13 cellular contexts compared by ENCODE assay signal in the genomic region with DNA sequence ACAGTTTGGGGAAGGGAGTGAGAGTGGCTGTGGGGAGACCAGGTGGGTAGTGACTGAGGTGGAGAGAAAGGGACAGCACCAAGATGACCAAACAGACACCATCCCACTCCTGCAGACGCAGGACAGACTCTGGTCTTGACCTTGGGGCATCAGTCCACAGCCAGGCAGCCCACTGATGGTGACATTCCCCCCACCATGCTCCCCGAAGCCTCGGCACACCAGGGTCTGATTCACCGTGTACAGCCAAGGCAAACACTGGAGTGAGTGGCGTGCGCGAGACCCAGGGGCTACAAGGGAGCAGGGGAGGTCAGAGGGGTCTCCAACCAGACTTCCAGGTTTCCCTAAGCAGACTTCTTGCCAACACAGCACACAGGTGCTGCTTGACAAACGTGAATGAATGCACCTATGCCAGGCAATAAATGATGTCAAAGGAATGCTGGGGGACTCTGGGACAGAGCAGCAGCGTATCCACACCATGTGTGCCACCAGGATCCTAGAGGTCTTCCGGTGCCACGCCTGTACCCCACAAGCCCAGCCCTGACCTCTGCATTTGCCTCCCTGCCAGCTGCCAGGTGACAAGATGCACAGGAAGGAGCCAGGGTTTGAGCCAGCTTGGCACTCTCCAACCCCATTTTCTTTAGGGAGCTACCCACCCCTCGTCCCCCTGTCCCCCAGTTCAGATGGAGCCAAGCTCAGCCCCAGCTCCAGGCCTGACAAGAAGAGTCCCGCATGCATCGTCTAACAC. TPM values are rescaled to one million over a fixed set of nuclear protein-coding genes. Genes with fewer than 3 reads are reported as not detected.
A peak's percentile ranks its signal among the peaks of the same experiment; 100 is the strongest.
DNase-seq lines count a peak whose midpoint lies in the region; ATAC-seq, FAIRE-seq and TF ChIP-seq lines count a peak whose summit lies in the region.
"Had no signal": no experiment of that assay in that cellular context is flagged by ENCODE, and none has a peak within 500 bp of the region (broad histone marks: within the 10 kb centered on the region; RNA-seq: fewer than 3 reads in every experiment).

No MANE protein-coding gene starts in this region.

- no peak overlapping the region for H3K4me3 ChIP-seq in suprapubic skin
- H3K4me3 ChIP-seq: GM12878 had no signal

- no peak for TF ChIP-seq EP300 in suprapubic skin (IDR thresholded peaks at IDR 0.05)

- FAIRE-seq in RCC 7860 (lab: Jason Lieb, UNC): no peak
- FAIRE-seq: astrocyte, GM12878 had no signal

- peaks cover 2% of the 10 kb centered on the region for H3K36me3 Mint-ChIP-seq in activated CD8-positive, alpha-beta memory T cell treated with anti-CD3 and anti-CD28 coated beads, Interleukin-2, amount 10 ng/mL, durations not matched to agents 7 days and 5 days
- H3K36me3 Mint-ChIP-seq in activated CD8-positive, alpha-beta T cell treated with anti-CD3 and anti-CD28 coated beads, Interleukin-2, amount 10 ng/mL, durations not matched to agents 7 days and 5 days (ENCODE audit: low read depth): peaks cover 16% of the 10 kb centered on the region
- peaks cover 0 to 4% (median 0%) of the 10 kb centered on the region in 3 donors for H3K36me3 Mint-ChIP-seq in immature natural killer cell

- TF ChIP-seq CTCF in suprapubic skin (IDR thresholded peaks at IDR 0.05): no peak

- H3K4me3 Mint-ChIP-seq in activated CD8-positive, alpha-beta memory T cell treated with anti-CD3 and anti-CD28 coated beads, Interleukin-2, amount 10 ng/mL, durations not matched to agents 7 days and 5 days: no peak overlapping the region
- H3K4me3 Mint-ChIP-seq in activated CD8-positive, alpha-beta T cell treated with anti-CD3 and anti-CD28 coated beads, Interleukin-2, amount 10 ng/mL, durations not matched to agents 7 days and 5 days: no peak overlapping the region
- H3K4me3 Mint-ChIP-seq in immature natural killer cell: no peak overlapping the region
- no peak overlapping the region for H3K4me3 Mint-ChIP-seq in stimulated activated naive CD8-positive, alpha-beta T cell treated with anti-CD3 and anti-CD28 coated beads, Interleukin-15, amount 100 ng/mL, for 72 hours

- no peaks in the 10 kb centered on the region for H3K27me3 Mint-ChIP-seq in activated CD8-positive, alpha-beta memory T cell treated with anti-CD3 and anti-CD28 coated beads, Interleukin-2, amount 10 ng/mL, durations not matched to agents 7 days and 5 days
- H3K27me3 Mint-ChIP-seq in activated CD8-positive, alpha-beta T cell treated with anti-CD3 and anti-CD28 coated beads, Interleukin-2, amount 10 ng/mL, durations not matched to agents 7 days and 5 days (ENCODE audit: low read depth): no peaks in the 10 kb centered on the region
- H3K27me3 Mint-ChIP-seq in immature natural killer cell (ENCODE audit: low read depth in 3 of 3): peaks cover 0 to 5% (median 0%) of the 10 kb centered on the region in 3 donors
- H3K27me3 Mint-ChIP-seq in stimulated activated naive CD8-positive, alpha-beta T cell treated with anti-CD3 and anti-CD28 coated beads, Interleukin-15, amount 100 ng/mL, for 72 hours: no peaks in the 10 kb centered on the region

- peaks cover 54% of the 10 kb centered on the region for H3K4me1 ChIP-seq in suprapubic skin

- no peaks in the 10 kb centered on the region for H3K9me3 Mint-ChIP-seq in activated CD8-positive, alpha-beta memory T cell treated with anti-CD3 and anti-CD28 coated beads, Interleukin-2, amount 10 ng/mL, durations not matched to agents 7 days and 5 days (ENCODE audit: low read depth)
- H3K9me3 Mint-ChIP-seq in activated CD8-positive, alpha-beta T cell treated with anti-CD3 and anti-CD28 coated beads, Interleukin-2, amount 10 ng/mL, durations not matched to agents 7 days and 5 days (ENCODE audit: insufficient read depth): no peaks in the 10 kb centered on the region
- no peaks in the 10 kb centered on the region for H3K9me3 Mint-ChIP-seq in immature natural killer cell
- no peaks in the 10 kb centered on the region for H3K9me3 Mint-ChIP-seq in stimulated activated naive CD8-positive, alpha-beta T cell treated with anti-CD3 and anti-CD28 coated beads, Interleukin-15, amount 100 ng/mL, for 72 hours

- peaks cover 11% of the 10 kb centered on the region for H3K36me3 ChIP-seq in suprapubic skin

- no peaks in the 10 kb centered on the region for H3K9me3 ChIP-seq in suprapubic skin

- no peak for ATAC-seq in activated CD8-positive, alpha-beta memory T cell treated with anti-CD3 and anti-CD28 coated beads, Interleukin-2, amount 10 ng/mL, durations not matched to agents 7 days and 5 days
- no peak for ATAC-seq in activated CD8-positive, alpha-beta T cell treated with anti-CD3 and anti-CD28 coated beads, Interleukin-2, amount 10 ng/mL, durations not matched to agents 7 days and 5 days
- ATAC-seq in stimulated activated naive CD8-positive, alpha-beta T cell treated with anti-CD3 and anti-CD28 coated beads, Interleukin-15, amount 100 ng/mL, for 72 hours: no peak
- ATAC-seq: GM12878, sciatic nerve had no signal

- no peak overlapping the region for H3K27ac ChIP-seq in suprapubic skin

- H3K27ac Mint-ChIP-seq in activated CD8-positive, alpha-beta memory T cell treated with anti-CD3 and anti-CD28 coated beads, Interleukin-2, amount 10 ng/mL, durations not matched to agents 7 days and 5 days: peak overlapping the region; percentile 51
- peak overlapping the region; percentile 96 for H3K27ac Mint-ChIP-seq in activated CD8-positive, alpha-beta T cell treated with anti-CD3 and anti-CD28 coated beads, Interleukin-2, amount 10 ng/mL, durations not matched to agents 7 days and 5 days
- H3K27ac Mint-ChIP-seq in immature natural killer cell: peak overlapping the region in 5 of 6 donors; percentile 89 to 98 (median 96)
- peak overlapping the region; percentile 14 to 74 for H3K27ac Mint-ChIP-seq in stimulated activated naive CD8-positive, alpha-beta T cell treated with anti-CD3 and anti-CD28 coated beads, Interleukin-15, amount 100 ng/mL, for 72 hours

- CTCF ChIA-PET in activated CD8-positive, alpha-beta memory T cell treated with anti-CD3 and anti-CD28 coated beads, Interleukin-2, amount 10 ng/mL, durations not matched to agents 7 days and 5 days (lab: Charles Lee): no interaction called here
- CTCF ChIA-PET in activated CD8-positive, alpha-beta T cell treated with anti-CD3 and anti-CD28 coated beads, Interleukin-2, amount 10 ng/mL, durations not matched to agents 7 days and 5 days (lab: Charles Lee): interaction anchor here (2.0 kb wide), 1 partner anchor 155 kb away, joined by 6 read pairs; no protein-coding TSS in a partner anchor

- H3K4me1 Mint-ChIP-seq in activated CD8-positive, alpha-beta memory T cell treated with anti-CD3 and anti-CD28 coated beads, Interleukin-2, amount 10 ng/mL, durations not matched to agents 7 days and 5 days: peaks cover 77% of the 10 kb centered on the region
- peaks cover 87% of the 10 kb centered on the region for H3K4me1 Mint-ChIP-seq in activated CD8-positive, alpha-beta T cell treated with anti-CD3 and anti-CD28 coated beads, Interleukin-2, amount 10 ng/mL, durations not matched to agents 7 days and 5 days (ENCODE audit: low read depth)
- H3K4me1 Mint-ChIP-seq in immature natural killer cell: peaks cover 91 to 92% of the 10 kb centered on the region in 2 donors
- H3K4me1 Mint-ChIP-seq in stimulated activated naive CD8-positive, alpha-beta T cell treated with anti-CD3 and anti-CD28 coated beads, Interleukin-15, amount 100 ng/mL, for 72 hours: peaks cover 100% of the 10 kb centered on the region

- no peak for DNase-seq in activated CD8-positive, alpha-beta memory T cell treated with anti-CD3 and anti-CD28 coated beads, Interleukin-2, amount 10 ng/mL, durations not matched to agents 7 days and 5 days
- no peak for DNase-seq in activated CD8-positive, alpha-beta memory T cell treated with anti-CD3 and anti-CD28 coated beads for 24 hours
- no peak for DNase-seq in activated CD8-positive, alpha-beta T cell treated with anti-CD3 and anti-CD28 coated beads, Interleukin-2, amount 10 ng/mL, durations not matched to agents 7 days and 5 days
- DNase-seq in immature natural killer cell: no peak
- no peak for DNase-seq in stimulated activated naive CD8-positive, alpha-beta T cell treated with anti-CD3 and anti-CD28 coated beads, Interleukin-15, amount 100 ng/mL, for 72 hours
- no peak for DNase-seq in suprapubic skin (ENCODE audit: low spot score in 2 of 2)
- DNase-seq in RCC 7860 (ENCODE audit: low spot score): no peak
- DNase-seq in NCI-H2196 (lab: John Stamatoyannopoulos, UW; ENCODE audit: unreplicated experiment): no peak
- DNase-seq: NCI-H2081 treated with DMSO at 0.1 percent for 48 hours, SW 1271 had no signal

- no peak for TF ChIP-seq POLR2A in suprapubic skin (IDR thresholded peaks at IDR 0.05)

- POLR2A ChIA-PET in activated CD8-positive, alpha-beta T cell treated with anti-CD3 and anti-CD28 coated beads, Interleukin-2, amount 10 ng/mL, durations not matched to agents 7 days and 5 days (lab: Charles Lee): no interaction called here

- no peaks in the 10 kb centered on the region for H3K27me3 ChIP-seq in suprapubic skin

- WGBS in suprapubic skin: 86% methylated on average over 12 of the region's 14 CpGs

RNA-seq across cellular contexts. Expression of gene RANBP3, which starts 18.5 kb away (rescaled TPM):
- 100 to 1,000 TPM in 1 of 2 experiments, 10 to 100 TPM in 1; 97.8 to 108 TPM for total RNA-seq in activated CD8-positive, alpha-beta memory T cell treated with anti-CD3 and anti-CD28 coated beads, Interleukin-2, amount 10 ng/mL, durations not matched to agents 7 days and 5 days
- total RNA-seq in activated CD8-positive, alpha-beta T cell treated with anti-CD3 and anti-CD28 coated beads, Interleukin-2, amount 10 ng/mL, durations not matched to agents 7 days and 5 days: 10 to 100 TPM; 82.2 to 93.6 TPM
- polyA plus RNA-seq in immature natural killer cell: 10 to 100 TPM in 1 of 3 donors, 1 to 10 TPM in 2; 3.2 to 14.5 (median 4.4) TPM
- total RNA-seq in suprapubic skin: 10 to 100 TPM; 55.6 to 85.0 (median 78.0) TPM

RNA-seq across cellular contexts. Expression of gene CAPS, which starts 45.4 kb away (rescaled TPM):
- total RNA-seq in activated CD8-positive, alpha-beta memory T cell treated with anti-CD3 and anti-CD28 coated beads, Interleukin-2, amount 10 ng/mL, durations not matched to agents 7 days and 5 days: 10 to 100 TPM in 1 of 2 experiments, 1 to 10 TPM in 1; 7.3 to 11.7 TPM
- 10 to 100 TPM; 11.4 to 12.0 TPM for total RNA-seq in activated CD8-positive, alpha-beta T cell treated with anti-CD3 and anti-CD28 coated beads, Interleukin-2, amount 10 ng/mL, durations not matched to agents 7 days and 5 days
- 1 to 10 TPM in 2 of 3 donors, under 1 TPM in 1; 0.32 to 4.1 (median 2.2) TPM for polyA plus RNA-seq in immature natural killer cell
- 10 to 100 TPM in 2 of 4 donors, 1 to 10 TPM in 2; 7.2 to 36.5 (median 10.0) TPM for total RNA-seq in suprapubic skin

RNA-seq across cellular contexts. Expression of gene VMAC, which starts 54.8 kb away (rescaled TPM):
- total RNA-seq in activated CD8-positive, alpha-beta memory T cell treated with anti-CD3 and anti-CD28 coated beads, Interleukin-2, amount 10 ng/mL, durations not matched to agents 7 days and 5 days: 1 to 10 TPM; 5.1 to 7.0 TPM
- 1 to 10 TPM; 6.2 to 6.8 TPM for total RNA-seq in activated CD8-positive, alpha-beta T cell treated with anti-CD3 and anti-CD28 coated beads, Interleukin-2, amount 10 ng/mL, durations not matched to agents 7 days and 5 days
- 1 to 10 TPM; 2.2 to 6.5 (median 5.2) TPM for polyA plus RNA-seq in immature natural killer cell
- 10 to 100 TPM in 2 of 4 donors, 1 to 10 TPM in 2; 7.4 to 15.4 (median 12.0) TPM for total RNA-seq in suprapubic skin

RNA-seq across cellular contexts. Expression of gene NDUFA11, which starts 55.8 kb away (rescaled TPM):
- 100 to 1,000 TPM; 214 to 217 TPM for total RNA-seq in activated CD8-positive, alpha-beta memory T cell treated with anti-CD3 and anti-CD28 coated beads, Interleukin-2, amount 10 ng/mL, durations not matched to agents 7 days and 5 days
- 100 to 1,000 TPM; 225 to 228 TPM for total RNA-seq in activated CD8-positive, alpha-beta T cell treated with anti-CD3 and anti-CD28 coated beads, Interleukin-2, amount 10 ng/mL, durations not matched to agents 7 days and 5 days
- polyA plus RNA-seq in immature natural killer cell: 100 to 1,000 TPM; 329 to 666 (median 378) TPM
- 100 to 1,000 TPM in 3 of 4 donors, 10 to 100 TPM in 1; 80.9 to 245 (median 174) TPM for total RNA-seq in suprapubic skin

Comparison
In these comparisons a context has a peak if more than half of its experiments do, and no peak if none do; other contexts are left out.
1. H3K27ac Mint-ChIP-seq: peak in every context shown above with its lines; median percentile 96 in activated CD8-positive, alpha-beta T cell treated with anti-CD3 and anti-CD28 coated beads, Interleukin-2, amount 10 ng/mL, durations not matched to agents 7 days and 5 days; 96 in immature natural killer cell; 51 in activated CD8-positive, alpha-beta memory T cell treated with anti-CD3 and anti-CD28 coated beads, Interleukin-2, amount 10 ng/mL, durations not matched to agents 7 days and 5 days; 44 in stimulated activated naive CD8-positive, alpha-beta T cell treated with anti-CD3 and anti-CD28 coated beads, Interleukin-15, amount 100 ng/mL, for 72 hours.